In the genomic region with DNA sequence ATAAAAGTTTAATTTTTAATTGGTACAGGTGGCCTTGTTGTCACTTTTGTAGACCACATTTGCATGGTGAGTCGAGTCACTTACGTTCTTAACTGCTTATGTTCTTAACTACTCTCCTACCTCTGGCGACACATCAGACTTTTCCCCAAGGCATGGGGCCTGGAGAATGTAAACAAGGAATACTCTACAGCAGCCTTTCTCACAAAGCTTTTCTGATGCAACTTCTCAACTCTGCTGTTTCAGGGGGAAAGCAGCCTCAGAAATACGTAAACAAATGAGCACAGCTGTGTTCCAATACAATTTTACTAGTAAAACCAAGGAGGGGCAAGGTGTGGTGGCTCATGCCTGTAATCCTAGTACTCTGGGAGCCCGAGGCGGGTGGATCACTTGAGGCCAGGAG, we compare ENCODE assay signal across 21 cellular contexts. TPM values are rescaled to one million over a fixed set of nuclear protein-coding genes. Genes with fewer than 3 reads are reported as not detected.
DNase-seq lines count a peak whose midpoint lies in the region; ATAC-seq and TF ChIP-seq lines count a peak whose summit lies in the region.
"Had no signal": no experiment of that assay in that cellular context is flagged by ENCODE, and none has a peak within 500 bp of the region (broad histone marks: within the 10 kb centered on the region; RNA-seq: fewer than 3 reads in every experiment).

No MANE protein-coding gene starts in this region.

- H3K27ac Mint-ChIP-seq in stimulated activated naive CD8-positive, alpha-beta T cell treated with anti-CD3 and anti-CD28 coated beads, Interleukin-15, amount 100 ng/mL, for 72 hours: peak overlapping the region; percentile 83 to 84
- no peak overlapping the region for H3K27ac Mint-ChIP-seq in endodermal cell

- H3K23ac ChIP-seq in mesenchymal stem cell (ENCODE audit: low read length in 2 of 2): no peak overlapping the region

- no peak for DNase-seq in stimulated activated naive CD8-positive, alpha-beta T cell treated with anti-CD3 and anti-CD28 coated beads, Interleukin-15, amount 100 ng/mL, for 72 hours
- no peak for DNase-seq in stimulated activated naive CD8-positive, alpha-beta T cell treated with anti-CD3 and anti-CD28 coated beads, Interleukin-15, Interleukin-2, amounts not matched to agents 100 U/mL and 50 U/mL, for 24 hours
- DNase-seq in NT2/D1 (ENCODE audit: low read depth, low spot score): no peak
- peak; percentile 92 for DNase-seq in mesenchymal stem cell
- no peak for DNase-seq in NCI-H2227 treated with DMSO at 0.1 percent for 48 hours (lab: John Stamatoyannopoulos, UW)
- DNase-seq in endodermal cell: no peak
- no peak for DNase-seq in NCI-H2171 (lab: John Stamatoyannopoulos, UW)
- DNase-seq: ACHN, AML-193, DMS79 treated with DMSO at 0.1 percent for 48 hours, KBM-7, NCI-H1105 treated with DMSO at 0.1 percent for 48 hours, NCI-H1694, NCI-H2081 treated with DMSO at 0.1 percent for 48 hours, NCI-H510A, NCI-H748 treated with DMSO at 0.1 percent for 48 hours, OCI-M1, SHP77 had no signal

- 65% methylated on average over 6 of the region's 6 CpGs for WGBS in mesenchymal stem cell
- 94 to 96% methylated on average over 4 to 6 of the region's 6 CpGs for WGBS in endodermal cell (ENCODE audit: insufficient coverage in 1 of 2, insufficient read length in 1 of 2), 2 experiments

- H4K91ac ChIP-seq in mesenchymal stem cell (ENCODE audit: low read length): no peak overlapping the region

- H3K9ac ChIP-seq in NT2/D1 (ENCODE audit: insufficient read length, low read depth) (peak overlapping the region; percentile 28), mesenchymal stem cell (ENCODE audit: low read length) (no peak overlapping the region), endodermal cell (ENCODE audit: extremely low read depth, low read length, poor library complexity, severe bottlenecking) (no peak overlapping the region)

- no peak overlapping the region for H3K14ac ChIP-seq in mesenchymal stem cell (ENCODE audit: low read length in 2 of 2)

- H3K27ac ChIP-seq in mesenchymal stem cell (ENCODE audit: low read length, poor library complexity, severe bottlenecking): no peak overlapping the region
- no peak overlapping the region for H3K27ac ChIP-seq in endodermal cell (ENCODE audit: low read depth, low read length)
- H3K27ac ChIP-seq: SK-N-MC had no signal

- no peak overlapping the region for H3K4me3 Mint-ChIP-seq in stimulated activated naive CD8-positive, alpha-beta T cell treated with anti-CD3 and anti-CD28 coated beads, Interleukin-15, amount 100 ng/mL, for 72 hours
- no peak overlapping the region for H3K4me3 Mint-ChIP-seq in endodermal cell
- H3K4me3 Mint-ChIP-seq: CD14-positive monocyte had no signal

- no peaks in the 10 kb centered on the region for H3K27me3 ChIP-seq in NT2/D1 (ENCODE audit: insufficient read depth, insufficient read length)
- H3K27me3 ChIP-seq in mesenchymal stem cell (ENCODE audit: control insufficient read depth in 1 of 2, insufficient read depth in 1 of 2, low read length in 2 of 2): no peaks in the 10 kb centered on the region
- no peaks in the 10 kb centered on the region for H3K27me3 ChIP-seq in endodermal cell (ENCODE audit: control insufficient read depth, insufficient read depth, low read length, poor library complexity, severe bottlenecking)

- H3K79me1 ChIP-seq in mesenchymal stem cell (replicated peaks; ENCODE audit: low read length, poor library complexity, severe bottlenecking): peaks cover 37% of the 10 kb centered on the region

- H3K4me1 ChIP-seq in NT2/D1 (ENCODE audit: insufficient read depth, insufficient read length) (peaks cover 9% of the 10 kb centered on the region), mesenchymal stem cell (ENCODE audit: control insufficient read depth, insufficient read depth, low read depth, low read length) (peaks cover 4% of the 10 kb centered on the region), endodermal cell (ENCODE audit: control insufficient read depth, insufficient read depth, low read length) (no peaks in the 10 kb centered on the region)

- no peak overlapping the region for H2AFZ ChIP-seq in mesenchymal stem cell (ENCODE audit: low read depth, low read length)

- H2BK5ac ChIP-seq in mesenchymal stem cell (ENCODE audit: low read depth, low read length, poor library complexity, severe bottlenecking): no peak overlapping the region

- H3K9me3 ChIP-seq in NT2/D1 (ENCODE audit: insufficient read depth, low read length) (no peaks in the 10 kb centered on the region), mesenchymal stem cell (ENCODE audit: control insufficient read depth, low read length) (no peaks in the 10 kb centered on the region), endodermal cell (ENCODE audit: control insufficient read depth, low read length) (no peaks in the 10 kb centered on the region)

- no peak overlapping the region for H3K4ac ChIP-seq in mesenchymal stem cell (ENCODE audit: low read depth in 1 of 2, low read length in 2 of 2)

- no peak overlapping the region for H2AK5ac ChIP-seq in mesenchymal stem cell (ENCODE audit: low read length, severe bottlenecking)

- no peaks in the 10 kb centered on the region for H3K9me3 Mint-ChIP-seq in stimulated activated naive CD8-positive, alpha-beta T cell treated with anti-CD3 and anti-CD28 coated beads, Interleukin-15, amount 100 ng/mL, for 72 hours
- H3K9me3 Mint-ChIP-seq in endodermal cell: no peaks in the 10 kb centered on the region
- H3K9me3 Mint-ChIP-seq: CD14-positive monocyte had no signal

- H3K4me2 ChIP-seq in mesenchymal stem cell (ENCODE audit: low read length, poor library complexity, severe bottlenecking): no peak overlapping the region

- peaks cover 88% of the 10 kb centered on the region for H3K36me3 Mint-ChIP-seq in endodermal cell (ENCODE audit: low read depth)

- no peak for TF ChIP-seq CTCF in endodermal cell (conservative IDR thresholded peaks at IDR 0.05)

- H3K36me3 ChIP-seq in NT2/D1 (ENCODE audit: insufficient read depth, insufficient read length, low read length) (peaks cover 92% of the 10 kb centered on the region), mesenchymal stem cell (ENCODE audit: control insufficient read depth in 1 of 2, insufficient read depth in 2 of 2, low read depth in 1 of 2, low read length in 2 of 2) (peaks cover 31 to 85% of the 10 kb centered on the region in 2 experiments), endodermal cell (ENCODE audit: control insufficient read depth, insufficient read depth, low read length) (peaks cover 88% of the 10 kb centered on the region)

- H3K18ac ChIP-seq in mesenchymal stem cell (ENCODE audit: low read depth in 1 of 2, low read length in 2 of 2): no peak overlapping the region

- H3K4me1 Mint-ChIP-seq in stimulated activated naive CD8-positive, alpha-beta T cell treated with anti-CD3 and anti-CD28 coated beads, Interleukin-15, amount 100 ng/mL, for 72 hours: peaks cover 32% of the 10 kb centered on the region
- peaks cover 6% of the 10 kb centered on the region for H3K4me1 Mint-ChIP-seq in endodermal cell

- H2BK12ac ChIP-seq in mesenchymal stem cell (ENCODE audit: low read length in 2 of 2): no peak overlapping the region

- no peak for ATAC-seq in stimulated activated naive CD8-positive, alpha-beta T cell treated with anti-CD3 and anti-CD28 coated beads, Interleukin-15, amount 100 ng/mL, for 72 hours
- ATAC-seq in stimulated activated naive CD8-positive, alpha-beta T cell treated with anti-CD3 and anti-CD28 coated beads, Interleukin-15, Interleukin-2, amounts not matched to agents 100 U/mL and 50 U/mL, for 24 hours: no peak

- H3K27me3 Mint-ChIP-seq in stimulated activated naive CD8-positive, alpha-beta T cell treated with anti-CD3 and anti-CD28 coated beads, Interleukin-15, amount 100 ng/mL, for 72 hours: no peaks in the 10 kb centered on the region
- H3K27me3 Mint-ChIP-seq in endodermal cell (ENCODE audit: insufficient read depth): no peaks in the 10 kb centered on the region

- H2BK15ac ChIP-seq in mesenchymal stem cell (ENCODE audit: low read depth, poor library complexity, severe bottlenecking): no peak overlapping the region

- no peak overlapping the region for H2BK120ac ChIP-seq in mesenchymal stem cell (ENCODE audit: low read depth, low read length)

- H3K4me3 ChIP-seq in NT2/D1 (ENCODE audit: insufficient read length, low read depth) (no peak overlapping the region), mesenchymal stem cell (ENCODE audit: insufficient read depth in 1 of 2, low read depth in 1 of 2, low read length in 2 of 2) (no peak overlapping the region), endodermal cell (ENCODE audit: low read length) (no peak overlapping the region)
- H3K4me3 ChIP-seq: SK-N-MC had no signal

- H4K8ac ChIP-seq in mesenchymal stem cell (ENCODE audit: low read length): peak overlapping the region; percentile 39

RNA-seq across cellular contexts. Expression of a gene that starts 6.9 kb away (rescaled TPM):
- 94.4 TPM for polyA plus RNA-seq in mesenchymal stem cell (2013, experiment 1 of 2)
- polyA plus RNA-seq in mesenchymal stem cell (2013, experiment 2 of 2): 94.0 TPM
- 100 to 1,000 TPM; 141 to 168 TPM for total RNA-seq in endodermal cell
- 148 TPM for polyA plus RNA-seq in endodermal cell (2013, experiment 1 of 2)
- 138 TPM for polyA plus RNA-seq in endodermal cell (2013, experiment 2 of 2)

RNA-seq across cellular contexts. Expression of a gene that starts 7.0 kb away (rescaled TPM):
- 44.6 TPM for polyA plus RNA-seq in mesenchymal stem cell (2013, experiment 1 of 2)
- 46.2 TPM for polyA plus RNA-seq in mesenchymal stem cell (2013, experiment 2 of 2)
- total RNA-seq in endodermal cell: 10 to 100 TPM; 20.0 to 23.4 TPM
- 60.8 TPM for polyA plus RNA-seq in endodermal cell (2013, experiment 1 of 2)
- polyA plus RNA-seq in endodermal cell (2013, experiment 2 of 2): 51.0 TPM

RNA-seq across cellular contexts. Expression of a gene that starts 17.5 kb away (rescaled TPM):
- polyA plus RNA-seq in mesenchymal stem cell (2013, experiment 1 of 2): 19.7 TPM
- polyA plus RNA-seq in mesenchymal stem cell (2013, experiment 2 of 2): 23.5 TPM
- total RNA-seq in endodermal cell: 10 to 100 TPM; 50.1 to 54.9 TPM
- 43.4 TPM for polyA plus RNA-seq in endodermal cell (2013, experiment 1 of 2)
- polyA plus RNA-seq in endodermal cell (2013, experiment 2 of 2): 41.1 TPM

RNA-seq across cellular contexts. Expression of a gene that starts 36.2 kb away (rescaled TPM):
- polyA plus RNA-seq in mesenchymal stem cell (2013, experiment 1 of 2): not detected
- polyA plus RNA-seq in mesenchymal stem cell (2013, experiment 2 of 2): not detected
- total RNA-seq in endodermal cell: not detected
- not detected for polyA plus RNA-seq in endodermal cell (2013, experiment 1 of 2)
- polyA plus RNA-seq in endodermal cell (2013, experiment 2 of 2): not detected
- total RNA-seq: H1 had no signal
- polyA plus RNA-seq: CD14-positive monocyte, H1 had no signal
